13 cellular contexts compared by ENCODE assay signal in the genomic region with DNA sequence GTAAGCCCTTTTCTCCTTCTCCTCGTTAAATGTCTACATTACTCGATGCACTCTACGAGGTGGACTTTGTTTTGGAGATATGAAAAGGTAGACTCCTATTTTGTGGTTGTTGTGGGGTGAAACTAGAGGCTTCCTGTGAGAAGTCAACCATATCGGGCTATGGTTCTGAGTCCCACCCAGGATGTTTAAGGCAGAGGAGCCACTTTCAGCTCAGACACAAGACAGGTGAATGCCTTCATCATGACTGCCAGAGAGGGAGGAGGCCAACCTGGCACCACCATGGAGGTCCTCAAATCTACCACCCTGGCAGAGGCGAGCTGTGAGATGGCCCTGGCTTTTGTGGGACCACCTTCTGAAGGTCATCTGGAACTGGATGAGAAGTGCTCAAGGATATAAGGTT.
DNase-seq lines count a peak whose midpoint lies in the region; ATAC-seq lines count a peak whose summit lies in the region.
"Had no signal": no experiment of that assay in that cellular context is flagged by ENCODE, and none has a peak within 500 bp of the region (broad histone marks: within the 10 kb centered on the region; RNA-seq: fewer than 3 reads in every experiment).

No MANE protein-coding gene starts in this region.

- peak overlapping the region; percentile 12 for H3K27ac Mint-ChIP-seq in dendritic cell treated with granulocyte-macrophage colony-stimulating factor and Interleukin-4, amounts not matched to agents 40 ng/mL and 50 ng/mL, for 4 days
- H3K27ac Mint-ChIP-seq: activated B cell treated with CpG ODN at 0.5 μM for 24 hours had no signal

- H3K4me3 Mint-ChIP-seq in dendritic cell treated with granulocyte-macrophage colony-stimulating factor and Interleukin-4, amounts not matched to agents 40 ng/mL and 50 ng/mL, for 4 days, result no peak overlapping the region
- H3K4me3 Mint-ChIP-seq: activated B cell treated with CpG ODN at 0.5 μM for 24 hours had no signal

- H3K9me3 Mint-ChIP-seq in dendritic cell treated with granulocyte-macrophage colony-stimulating factor and Interleukin-4, amounts not matched to agents 40 ng/mL and 50 ng/mL, for 4 days, result no peaks in the 10 kb centered on the region
- H3K9me3 Mint-ChIP-seq: activated B cell treated with CpG ODN at 0.5 μM for 24 hours had no signal

- no peaks in the 10 kb centered on the region for H3K36me3 Mint-ChIP-seq in dendritic cell treated with granulocyte-macrophage colony-stimulating factor and Interleukin-4, amounts not matched to agents 40 ng/mL and 50 ng/mL, for 4 days (ENCODE audit: low read depth)

- peaks cover 13% of the 10 kb centered on the region for H3K4me1 Mint-ChIP-seq in dendritic cell treated with granulocyte-macrophage colony-stimulating factor and Interleukin-4, amounts not matched to agents 40 ng/mL and 50 ng/mL, for 4 days (ENCODE audit: low read depth)

- DNase-seq in activated CD4-positive, alpha-beta T cell treated with anti-CD3 and anti-CD28 coated beads for 4 hours, result peak; percentile 18 to 32
- DNase-seq in midbrain (lab: John Stamatoyannopoulos, UW), result no peak
- DNase-seq in posterior vena cava (ENCODE audit: low spot score), result no peak
- DNase-seq in NOMO-1 treated with DMSO at 0.1 percent for 48 hours (lab: John Stamatoyannopoulos, UW; ENCODE audit: unreplicated experiment), result no peak
- no peak for DNase-seq in NCI-H1048 (lab: John Stamatoyannopoulos, UW)
- DNase-seq: activated B cell treated with CpG ODN at 0.5 μM for 24 hours, brain microvascular endothelial cell, Calu3, HCEC 1CT, NCI-H187 treated with DMSO at 0.1 percent for 48 hours had no signal

- H3K27me3 Mint-ChIP-seq in dendritic cell treated with granulocyte-macrophage colony-stimulating factor and Interleukin-4, amounts not matched to agents 40 ng/mL and 50 ng/mL, for 4 days, result peaks cover 4% of the 10 kb centered on the region

- intact Hi-C loops in dendritic cell treated with granulocyte-macrophage colony-stimulating factor and Interleukin-4, amounts not matched to agents 40 ng/mL and 50 ng/mL, for 4 days (cut with micrococcal nuclease), result no loop called here
- intact Hi-C loops in posterior vena cava (cut with DNase I), result no loop called here

- peak; percentile 65 for ATAC-seq in GM18498 (IDR thresholded peaks at IDR 0.05; ENCODE audit: unreplicated experiment)
- peak; percentile 65 for ATAC-seq in GM21723 (IDR thresholded peaks at IDR 0.05; ENCODE audit: unreplicated experiment)

Comparison
In these comparisons a context has a peak if more than half of its experiments do, and no peak if none do; other contexts are left out.
1. DNase-seq: peak in activated CD4-positive, alpha-beta T cell treated with anti-CD3 and anti-CD28 coated beads for 4 hours (2 of 2); none in midbrain (single experiment), posterior vena cava (single experiment), NOMO-1 treated with DMSO at 0.1 percent for 48 hours (single experiment) and NCI-H1048 (single experiment).